ENCODE assay signal across 15 cellular contexts in genomic region chr6:89667872-89668556, GRCh38. TPM values are rescaled to one million over a fixed set of nuclear protein-coding genes. Genes with fewer than 3 reads are reported as not detected.
DNase-seq lines count a peak whose midpoint lies in the region; ATAC-seq and TF ChIP-seq lines count a peak whose summit lies in the region.
"Had no signal": no experiment of that assay in that cellular context is flagged by ENCODE, and none has a peak within 500 bp of the region (broad histone marks: within the 10 kb centered on the region; RNA-seq: fewer than 3 reads in every experiment).

No MANE protein-coding gene starts in this region.

- H3K4me1 ChIP-seq in HUES64 (ENCODE audit: insufficient read depth, low read length): peaks cover 25% of the 10 kb centered on the region
- peaks cover 0 to 2% (median 0%) of the 10 kb centered on the region in 4 donors for H3K4me1 ChIP-seq in transverse colon
- H3K4me1 ChIP-seq: spleen had no signal

- 37% methylated on average over 4 of the region's 5 CpGs for WGBS in HUES64
- WGBS in transverse colon (ENCODE audit: low coverage in 1 of 2), 2 donors: 87 to 92% methylated on average over 5 of the region's 5 CpGs

- POLR2A ChIA-PET in AG04449 (lab: Yijun Ruan, JAX): interaction anchor here (0.6 kb wide), 1 partner anchor 27 kb away, joined by 3 read pairs; no protein-coding TSS in a partner anchor

- TF ChIP-seq EP300 in transverse colon (IDR thresholded peaks at IDR 0.05; ENCODE audit: low read depth): no peak

- intact Hi-C loops in transverse colon (cut with DNase I; ENCODE audit: low total_unique reads): no loop called here

- peak; percentile 3 for DNase-seq in AG04449 (ENCODE audit: low read depth, low spot score)
- peak; percentile 90 for DNase-seq in choroid plexus epithelial cell (ENCODE audit: low read depth)
- peak; percentile 48 for DNase-seq in iPS-NIHi11 (ENCODE audit: low spot score)
- no peak for DNase-seq in NCI-H1417 (lab: John Stamatoyannopoulos, UW)
- DNase-seq in transverse colon: no peak
- DNase-seq in epidermal melanocyte (ENCODE audit: insufficient read length, low spot score): no peak
- DNase-seq: activated CD4-positive, CD25-positive, alpha-beta regulatory T cell; activated CD8-positive, alpha-beta memory T cell treated with anti-CD3 and anti-CD28 coated beads, Interleukin-2, amount 10 ng/mL, durations not matched to agents 7 days and 5 days; effector memory CD4-positive, alpha-beta T cell; NCI-H2171 treated with DMSO at 0.1 percent for 48 hours; spleen; stimulated activated naive B cell treated with anti-CD40 and anti-IgM and Interleukin-4, amounts not matched to agents 10 μg/mL and 1 μg/mL and 100 μg/mL, for 72 hours had no signal

- H3K27me3 ChIP-seq in HUES64 (ENCODE audit: insufficient read depth, low read length) (no peaks in the 10 kb centered on the region), transverse colon (no peaks in the 10 kb centered on the region)
- H3K27me3 ChIP-seq: spleen had no signal

- H3K36me3 ChIP-seq in HUES64 (ENCODE audit: insufficient read depth, low read length): peaks cover 91% of the 10 kb centered on the region
- peaks cover 0 to 49% (median 22%) of the 10 kb centered on the region in 4 donors for H3K36me3 ChIP-seq in transverse colon

- ATAC-seq in HG02642 (IDR thresholded peaks at IDR 0.05; ENCODE audit: poor library complexity, unreplicated experiment): no peak
- ATAC-seq: activated CD8-positive, alpha-beta memory T cell treated with anti-CD3 and anti-CD28 coated beads, Interleukin-2, amount 10 ng/mL, durations not matched to agents 7 days and 5 days; K562; stimulated activated naive B cell treated with anti-CD40 and anti-IgM and Interleukin-4, amounts not matched to agents 10 μg/mL and 1 μg/mL and 100 μg/mL, for 72 hours had no signal

- no peak overlapping the region for H3K4me3 ChIP-seq in AG04449 (ENCODE audit: low read depth, low read length)
- no peak overlapping the region for H3K4me3 ChIP-seq in HUES64 (ENCODE audit: low read length)
- no peak overlapping the region for H3K4me3 ChIP-seq in choroid plexus epithelial cell (ENCODE audit: low read depth, low read length)
- no peak overlapping the region for H3K4me3 ChIP-seq in transverse colon
- H3K4me3 ChIP-seq: K562, spleen had no signal

- in situ Hi-C loops in transverse colon (cut with MboI; ENCODE audit: low pct_ligation_motif_present in 1 of 4, low pct_unique_long_range_greater_than_20kb in 1 of 4, low sequenced_read_pairs in 3 of 4): no loop called here

- H3K9ac ChIP-seq in HUES64 (ENCODE audit: low read depth, low read length): peak overlapping the region; percentile 21; the same call in 1 of the 2 replicates

- H3K9me3 ChIP-seq in HUES64 (ENCODE audit: insufficient read depth, low read depth, low read length): no peaks in the 10 kb centered on the region
- no peaks in the 10 kb centered on the region for H3K9me3 ChIP-seq in transverse colon
- H3K9me3 ChIP-seq: spleen had no signal

- TF ChIP-seq CTCF in AG04449 (IDR thresholded peaks at IDR 0.05; ENCODE audit: insufficient read depth, low read length, missing control alignments): no peak
- TF ChIP-seq CTCF in choroid plexus epithelial cell (conservative IDR thresholded peaks at IDR 0.05; ENCODE audit: low read depth, low read length): no peak
- no peak for TF ChIP-seq CTCF in transverse colon (IDR thresholded peaks at IDR 0.05)

- H3K27ac ChIP-seq in HUES64 (ENCODE audit: low read depth, low read length): peak overlapping the region; percentile 77
- H3K27ac ChIP-seq in transverse colon: no peak overlapping the region
- H3K27ac ChIP-seq: spleen had no signal

- CTCF ChIA-PET in AG04449 (lab: Yijun Ruan, JAX): no interaction called here

- no peak for TF ChIP-seq POLR2A in transverse colon (IDR thresholded peaks at IDR 0.05)

RNA-seq across cellular contexts. Expression of gene LYRM2, which starts 29.5 kb away (rescaled TPM):
- 23.0 TPM for polyA plus RNA-seq in HUES64 (2013, experiment 1 of 2)
- polyA plus RNA-seq in HUES64 (2013, experiment 2 of 2): 29.7 TPM
- total RNA-seq in transverse colon: 10 to 100 TPM in 3 of 4 donors, 1 to 10 TPM in 1; 7.1 to 17.8 (median 16.4) TPM

Comparison
In these comparisons a context has a peak if more than half of its experiments do, and no peak if none do; other contexts are left out.
1. DNase-seq: peak in AG04449 (single experiment), choroid plexus epithelial cell (single experiment) and iPS-NIHi11 (single experiment); none in NCI-H1417 (0 of 3), transverse colon (single experiment) and epidermal melanocyte (single experiment).